In the genomic region with DNA sequence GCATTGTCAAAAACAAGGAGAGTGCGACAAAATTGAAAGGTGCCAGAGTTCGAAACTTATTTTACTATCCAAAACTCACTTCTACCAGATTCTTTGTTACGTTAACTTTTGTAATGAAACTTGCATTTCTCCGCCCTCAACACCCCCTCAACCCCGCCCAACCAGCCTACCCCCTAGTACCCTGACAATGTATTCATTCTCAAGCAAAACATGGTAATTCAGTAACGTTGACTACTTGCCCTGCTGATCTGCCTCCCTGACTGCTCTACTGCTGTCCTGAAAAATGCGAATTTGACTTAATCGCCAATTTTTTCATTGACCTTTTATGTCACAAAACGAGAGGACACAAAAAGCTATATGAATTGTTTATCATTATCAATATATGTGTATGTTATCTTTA, we compare ENCODE assay signal across 22 cellular contexts. TPM values are rescaled to one million over a fixed set of nuclear protein-coding genes. Genes with fewer than 3 reads are reported as not detected.
DNase-seq lines count a peak whose midpoint lies in the region; ATAC-seq and TF ChIP-seq lines count a peak whose summit lies in the region.
"Had no signal": no experiment of that assay in that cellular context is flagged by ENCODE, and none has a peak within 500 bp of the region (broad histone marks: within the 10 kb centered on the region; RNA-seq: fewer than 3 reads in every experiment).

SRY (minus strand) TSS at position 83 of the 400 bp plus-strand sequence; CDS start at position 4, 79 bp downstream.

- H3K4me1 Mint-ChIP-seq in stimulated activated naive CD8-positive, alpha-beta T cell treated with anti-CD3 and anti-CD28 coated beads, Interleukin-15, Interleukin-2, amounts not matched to agents 100 ng/mL and 50 ng/mL, for 24 hours (ENCODE audit: low read depth): peaks cover 9% of the 10 kb centered on the region
- H3K4me1 Mint-ChIP-seq in dendritic cell treated with granulocyte-macrophage colony-stimulating factor and Interleukin-4, amounts not matched to agents 40 ng/mL and 50 ng/mL, for 4 days (ENCODE audit: low read depth): no peaks in the 10 kb centered on the region
- H3K4me1 Mint-ChIP-seq: neural crest cell had no signal

- H3K27me3 Mint-ChIP-seq in stimulated activated naive CD8-positive, alpha-beta T cell treated with anti-CD3 and anti-CD28 coated beads, Interleukin-15, Interleukin-2, amounts not matched to agents 100 ng/mL and 50 ng/mL, for 24 hours: peaks cover 46% of the 10 kb centered on the region
- peaks cover 51% of the 10 kb centered on the region for H3K27me3 Mint-ChIP-seq in dendritic cell treated with granulocyte-macrophage colony-stimulating factor and Interleukin-4, amounts not matched to agents 40 ng/mL and 50 ng/mL, for 4 days

- no peak within 1 kb of the TSS for H3K27ac Mint-ChIP-seq in stimulated activated naive CD8-positive, alpha-beta T cell treated with anti-CD3 and anti-CD28 coated beads, Interleukin-15, Interleukin-2, amounts not matched to agents 100 ng/mL and 50 ng/mL, for 24 hours
- no peak within 1 kb of the TSS for H3K27ac Mint-ChIP-seq in dendritic cell treated with granulocyte-macrophage colony-stimulating factor and Interleukin-4, amounts not matched to agents 40 ng/mL and 50 ng/mL, for 4 days

- H3K4me3 Mint-ChIP-seq in stimulated activated naive CD8-positive, alpha-beta T cell treated with anti-CD3 and anti-CD28 coated beads, Interleukin-15, Interleukin-2, amounts not matched to agents 100 ng/mL and 50 ng/mL, for 24 hours: peak within 1 kb of the TSS; percentile 55
- H3K4me3 Mint-ChIP-seq in dendritic cell treated with granulocyte-macrophage colony-stimulating factor and Interleukin-4, amounts not matched to agents 40 ng/mL and 50 ng/mL, for 4 days: peak within 1 kb of the TSS; percentile 4
- H3K4me3 Mint-ChIP-seq: neural crest cell had no signal

- H3K36me3 ChIP-seq in adrenal gland (replicated peaks in 1 of 2): no peaks in the 10 kb centered on the region
- H3K36me3 ChIP-seq: BE2C had no signal

- H3K36me3 Mint-ChIP-seq in stimulated activated naive CD8-positive, alpha-beta T cell treated with anti-CD3 and anti-CD28 coated beads, Interleukin-15, Interleukin-2, amounts not matched to agents 100 ng/mL and 50 ng/mL, for 24 hours (ENCODE audit: low read depth): peaks cover 3% of the 10 kb centered on the region
- H3K36me3 Mint-ChIP-seq in dendritic cell treated with granulocyte-macrophage colony-stimulating factor and Interleukin-4, amounts not matched to agents 40 ng/mL and 50 ng/mL, for 4 days (ENCODE audit: low read depth): no peaks in the 10 kb centered on the region

- no peak for DNase-seq in stimulated activated naive CD8-positive, alpha-beta T cell treated with anti-CD3 and anti-CD28 coated beads, Interleukin-15, Interleukin-2, amounts not matched to agents 100 U/mL and 50 U/mL, for 24 hours
- peak; percentile 46 for DNase-seq in left kidney (ENCODE audit: low read depth, low spot score)
- no peak for DNase-seq in NCI-H2227 treated with DMSO at 0.1 percent for 48 hours (lab: John Stamatoyannopoulos, UW)
- DNase-seq in activated CD4-positive, CD25-positive, alpha-beta regulatory T cell (lab: John Stamatoyannopoulos, UW): no peak
- no peak for DNase-seq in T1000 (lab: John Stamatoyannopoulos, UW)
- DNase-seq in adrenal gland: no peak
- DNase-seq: activated CD8-positive, alpha-beta memory T cell treated with anti-CD3 and anti-CD28 coated beads, Interleukin-2, amount 50 U/mL, for 4 hours; BE2C; DMS79; NCI-H187; PC-3; stimulated activated CD4-positive, alpha-beta T cell treated with anti-CD3 and anti-CD28 coated beads, Interleukin-2, amount 100 ng/mL, for 24 hours had no signal

- intact Hi-C loops in dendritic cell treated with granulocyte-macrophage colony-stimulating factor and Interleukin-4, amounts not matched to agents 40 ng/mL and 50 ng/mL, for 4 days (cut with micrococcal nuclease): no loop called here
- intact Hi-C loops in adrenal gland (cut with DNase I): no loop called here

- no peak for TF ChIP-seq CTCF in adrenal gland (IDR thresholded peaks at IDR 0.05)

- no peaks in the 10 kb centered on the region for H3K9me3 Mint-ChIP-seq in stimulated activated naive CD8-positive, alpha-beta T cell treated with anti-CD3 and anti-CD28 coated beads, Interleukin-15, Interleukin-2, amounts not matched to agents 100 ng/mL and 50 ng/mL, for 24 hours
- H3K9me3 Mint-ChIP-seq in dendritic cell treated with granulocyte-macrophage colony-stimulating factor and Interleukin-4, amounts not matched to agents 40 ng/mL and 50 ng/mL, for 4 days: no peaks in the 10 kb centered on the region
- H3K9me3 Mint-ChIP-seq: neural crest cell had no signal

- H3K4me1 ChIP-seq in adrenal gland (replicated peaks in 1 of 2): no peaks in the 10 kb centered on the region
- H3K4me1 ChIP-seq: BE2C had no signal

- no peak for ATAC-seq in stimulated activated naive CD8-positive, alpha-beta T cell treated with anti-CD3 and anti-CD28 coated beads, Interleukin-15, Interleukin-2, amounts not matched to agents 100 U/mL and 50 U/mL, for 24 hours
- ATAC-seq: PC-3 had no signal

- H3K27ac ChIP-seq in adrenal gland: no peak within 1 kb of the TSS
- H3K27ac ChIP-seq: VCaP had no signal

- 13 to 22% methylated on average over 9 of the region's 9 CpGs; no CpG with 5 or more reads in 2 of the 4 donors for whole genome bisulfite sequencing in adrenal gland, 4 donors

- no peak for TF ChIP-seq POLR2A in adrenal gland (IDR thresholded peaks at IDR 0.05)

- H3K27me3 ChIP-seq in adrenal gland: no peaks in the 10 kb centered on the region
- H3K27me3 ChIP-seq: BE2C had no signal

- no peaks in the 10 kb centered on the region for H3K9me3 ChIP-seq in adrenal gland (replicated peaks in 1 of 3)
- H3K9me3 ChIP-seq: BE2C had no signal

- no peak within 1 kb of the TSS for H3K4me3 ChIP-seq in adrenal gland

RNA-seq across cellular contexts. Expression of gene SRY, which starts in this region (rescaled TPM):
- total RNA-seq in adrenal gland: not detected
- 1 to 10 TPM in 1 of 3 donors, under 1 TPM in 1, not detected in 1; 0.97 to 1.1 TPM for polyA plus RNA-seq in adrenal gland
- total RNA-seq: cerebellum, fibroblast of lung, HT1080, lower leg skin, MCF 10A, neural crest cell, PC-3, ureter had no signal
- polyA plus RNA-seq: fibroblast of lung had no signal
